ENCODE assay signal across 8 cellular contexts in genomic region chr12:105107176-105107496, GRCh38. TPM values are rescaled to one million over a fixed set of nuclear protein-coding genes. Genes with fewer than 3 reads are reported as not detected.
DNase-seq lines count a peak whose midpoint lies in the region; ATAC-seq lines count a peak whose summit lies in the region.

No MANE protein-coding gene starts in this region.

- DNase-seq in NCI-H2081 (lab: John Stamatoyannopoulos, UW): peak; percentile 46 to 70
- DNase-seq in NCI-H2081 treated with DMSO at 0.1 percent for 48 hours (lab: John Stamatoyannopoulos, UW): no peak
- DNase-seq in LHCN-M2 (ENCODE audit: low read depth): peak; percentile 50
- no peak for DNase-seq in stimulated activated naive CD8-positive, alpha-beta T cell treated with anti-CD3 and anti-CD28 coated beads, Interleukin-15, Interleukin-2, amounts not matched to agents 100 U/mL and 50 U/mL, for 24 hours
- no peak for DNase-seq in amniotic stem cell (lab: John Stamatoyannopoulos, UW)

- H3K27ac ChIP-seq in angular gyrus (ENCODE audit: low read depth, low read length): peak overlapping the region; percentile 89
- H3K27ac ChIP-seq in iPS-20b (ENCODE audit: low read length): peak overlapping the region; percentile 80

- no peaks in the 10 kb centered on the region for H3K27me3 ChIP-seq in iPS-20b (ENCODE audit: insufficient read depth, low read length)

- H3K36me3 ChIP-seq in iPS-20b (ENCODE audit: insufficient read depth, low read depth, low read length): peaks cover 5% of the 10 kb centered on the region

- H3K9me3 ChIP-seq in iPS-20b (ENCODE audit: insufficient read depth, low read depth, low read length): no peaks in the 10 kb centered on the region

- H3K4me3 ChIP-seq in iPS-20b (ENCODE audit: low read length): peak overlapping the region; percentile 78

- H3K9ac ChIP-seq in iPS-20b (ENCODE audit: low read depth, low read length): peak overlapping the region; percentile 93

- H3K4me1 ChIP-seq in iPS-20b (ENCODE audit: insufficient read depth, low read length): peaks cover 13% of the 10 kb centered on the region; the same call in 1 of the 2 replicates

- ATAC-seq in GM21786 (IDR thresholded peaks at IDR 0.05; ENCODE audit: unreplicated experiment): peak; percentile 11
- peak; percentile 1 for ATAC-seq in stimulated activated naive CD8-positive, alpha-beta T cell treated with anti-CD3 and anti-CD28 coated beads, Interleukin-15, Interleukin-2, amounts not matched to agents 100 U/mL and 50 U/mL, for 24 hours

RNA-seq across cellular contexts. Expression of gene WASHC4, which starts 0.4 kb away (rescaled TPM):
- 64.3 and 83.5 TPM in 2 replicates for total RNA-seq in LHCN-M2 (2014; rRNA removed)
- 10.3 TPM for polyA plus RNA-seq in LHCN-M2 (2012)

RNA-seq across cellular contexts. Expression of gene ALDH1L2, which starts 22.9 kb away (rescaled TPM):
- total RNA-seq in LHCN-M2 (2014; rRNA removed): 7.5 and 14.9 TPM in 2 replicates
- polyA plus RNA-seq in LHCN-M2 (2012): 4.2 TPM

Comparison
In these comparisons a context has a peak if more than half of its experiments do, and no peak if none do; other contexts are left out.
1. DNase-seq: peak in NCI-H2081 (2 of 2) and LHCN-M2 (single experiment); none in NCI-H2081 treated with DMSO at 0.1 percent for 48 hours (single experiment), stimulated activated naive CD8-positive, alpha-beta T cell treated with anti-CD3 and anti-CD28 coated beads, Interleukin-15, Interleukin-2, amounts not matched to agents 100 U/mL and 50 U/mL, for 24 hours (single experiment) and amniotic stem cell (single experiment).